ENCODE assay signal across 8 cellular contexts in genomic region chr1:197775282-197776262, GRCh38. TPM values are rescaled to one million over a fixed set of nuclear protein-coding genes. Genes with fewer than 3 reads are reported as not detected.
DNase-seq lines count a peak whose midpoint lies in the region; ATAC-seq and TF ChIP-seq lines count a peak whose summit lies in the region.

DENND1B (minus strand) TSS chr1:197775480; CDS start chr1:197775155, 325 bp downstream.

- H2BK12ac ChIP-seq in H9 (ENCODE audit: insufficient read length, low read depth, low read length): no peak within 1 kb of the TSS

- peaks cover 2 to 5% of the 10 kb centered on the region in 2 experiments; a peak in 3 of 5 replicates for H3K9me3 Mint-ChIP-seq in H9

- H3K4me3 Mint-ChIP-seq in H9 (peak within 1 kb of the TSS; percentile 70 to 82), T-helper 17 cell (peak within 1 kb of the TSS; percentile 94)

- H3K4ac ChIP-seq in H9 (ENCODE audit: low read depth, low read length): no peak within 1 kb of the TSS

- H3K14ac ChIP-seq in H9 (ENCODE audit: insufficient read depth, low read length): peak within 1 kb of the TSS; percentile 64; the same call in 1 of the 2 replicates

- H3K23ac ChIP-seq in H9 (ENCODE audit: insufficient read length, low read depth, low read length): no peak within 1 kb of the TSS

- H3K79me1 ChIP-seq in H9 (ENCODE audit: insufficient read depth, low read depth, low read length, poor library complexity, severe bottlenecking): no peaks in the 10 kb centered on the region

- H3K9ac ChIP-seq in H9 (ENCODE audit: extremely low read depth, insufficient read length, low read length): no peak within 1 kb of the TSS

- peak within 1 kb of the TSS in 1 of 3 experiments; percentile 92; a peak in 3 of 7 replicates for H3K27ac Mint-ChIP-seq in H9
- H3K27ac Mint-ChIP-seq in T-helper 17 cell: peak within 1 kb of the TSS; percentile 94

- DNase-seq in GM04504 (ENCODE audit: low read depth) (peak; percentile 27), H9 (peak; percentile 84), M059J (ENCODE audit: low read depth) (peak; percentile 71), T-helper 17 cell (peak; percentile 74 to 81 (median 79)), amniotic epithelial cell (ENCODE audit: low read depth) (peak; percentile 61), hypothalamus (lab: John Stamatoyannopoulos, UW) (peak in 39 of 51 donors; percentile 8 to 77 (median 38)), sciatic nerve (ENCODE audit: low spot score) (peak; percentile 80), globus pallidus (ENCODE audit: low spot score) (no peak)

- H2AK5ac ChIP-seq in H9 (ENCODE audit: insufficient read length, low read length): no peak within 1 kb of the TSS

- no peaks in the 10 kb centered on the region for H3K4me1 ChIP-seq in H9 (ENCODE audit: insufficient read depth, low read length)

- TF ChIP-seq CTCF in H9 (conservative IDR thresholded peaks at IDR 0.05): peak; percentile 47; the same call in 2 of the 3 replicates

- no peak within 1 kb of the TSS for H4K8ac ChIP-seq in H9 (replicated peaks; ENCODE audit: insufficient read length, low read depth, low read length)

- H2BK120ac ChIP-seq in H9 (ENCODE audit: low read depth, low read length, poor library complexity, severe bottlenecking): no peak within 1 kb of the TSS

- H4K20me1 ChIP-seq in H9 (ENCODE audit: control insufficient read depth, insufficient read depth, insufficient read length): no peaks in the 10 kb centered on the region

- H2BK5ac ChIP-seq in H9 (ENCODE audit: insufficient read length, low read length): no peak within 1 kb of the TSS

- H4K91ac ChIP-seq in H9 (ENCODE audit: insufficient read length, low read depth, low read length): no peak within 1 kb of the TSS

- no peaks in the 10 kb centered on the region for H3K9me3 ChIP-seq in H9 (ENCODE audit: control insufficient read depth, low read depth, low read length)
- H3K9me3 ChIP-seq in T-helper 17 cell (ENCODE audit: control insufficient read depth, low read length, poor library complexity, severe bottlenecking): no peaks in the 10 kb centered on the region

- no peak within 1 kb of the TSS for H3K18ac ChIP-seq in H9 (ENCODE audit: insufficient read length, low read depth, low read length)

- no peaks in the 10 kb centered on the region for H3K23me2 ChIP-seq in H9 (ENCODE audit: insufficient read length, low read depth, low read length, poor library complexity, severe bottlenecking)

- H3K4me1 Mint-ChIP-seq in H9: peaks cover 13 to 22% of the 10 kb centered on the region in 2 experiments
- peaks cover 54% of the 10 kb centered on the region for H3K4me1 Mint-ChIP-seq in T-helper 17 cell

- H3K4me2 ChIP-seq in H9 (ENCODE audit: insufficient read depth, insufficient read length, low read length): peak within 1 kb of the TSS; percentile 17

- peaks cover 0 to 10% (median 0%) of the 10 kb centered on the region in 3 experiments; a peak in 2 of 7 replicates for H3K36me3 Mint-ChIP-seq in H9 (ENCODE audit: insufficient read depth in 1 of 3, low read depth in 3 of 3)
- peaks cover 4% of the 10 kb centered on the region for H3K36me3 Mint-ChIP-seq in T-helper 17 cell (ENCODE audit: low read depth)

- intact Hi-C loops in sciatic nerve (cut with DNase I): no loop called here

- no peak within 1 kb of the TSS for H3T11ph ChIP-seq in H9 (ENCODE audit: low read length)

- no peak within 1 kb of the TSS for H2BK20ac ChIP-seq in H9 (ENCODE audit: low read depth, low read length, poor library complexity, severe bottlenecking)

- no peak within 1 kb of the TSS for H3K56ac ChIP-seq in H9 (ENCODE audit: insufficient read length, low read depth, low read length)

- H3K27me3 Mint-ChIP-seq in H9 (ENCODE audit: low read depth): peaks cover 2% of the 10 kb centered on the region
- no peaks in the 10 kb centered on the region for H3K27me3 Mint-ChIP-seq in T-helper 17 cell

- H4K5ac ChIP-seq in H9 (ENCODE audit: insufficient read length, low read depth, low read length): no peak within 1 kb of the TSS

- no peak within 1 kb of the TSS for H2AFZ ChIP-seq in H9 (ENCODE audit: low read length)

- no peak within 1 kb of the TSS for H2BK15ac ChIP-seq in H9 (ENCODE audit: low read depth, low read length)

- no CpG with 5 or more reads among the region's 51 CpGs for WGBS in H9 (ENCODE audit: extremely low coverage, insufficient read length, low lambda C conversion rate)

- no peak within 1 kb of the TSS for H3K27ac ChIP-seq in H9 (ENCODE audit: insufficient read length, low read depth, low read length)

- H3K27me3 ChIP-seq in H9 (ENCODE audit: insufficient read depth, low read length): no peaks in the 10 kb centered on the region

- H3K79me2 ChIP-seq in H9 (ENCODE audit: insufficient read depth, low read length): no peaks in the 10 kb centered on the region

- peak; percentile 81 for ATAC-seq in T-helper 17 cell
- ATAC-seq in sciatic nerve: peak; percentile 72

RNA-seq across cellular contexts. Expression of gene DENND1B, which starts in this region (rescaled TPM):
- total RNA-seq in H9 (2021) (5.2 and 6.3 TPM in 2 replicates), T-helper 17 cell (10 to 100 TPM; 32.4 to 35.6 TPM), sciatic nerve (16.6 TPM)
- total RNA-seq in M059J (2014; rRNA removed; shearing (Covaris generic)): 13.6 and 17.0 TPM in 2 replicates
